25 cellular contexts compared by ENCODE assay signal in genomic region chr5:169458269-169458668, GRCh38.
"Had no signal": no experiment of that assay in that cellular context is flagged by ENCODE, and none has a peak within 500 bp of the region (broad histone marks: within the 10 kb centered on the region; RNA-seq: fewer than 3 reads in every experiment).

No MANE protein-coding gene starts in this region.

- H3K27ac ChIP-seq: adrenal gland, left ventricle myocardium inferior, neutrophil, right lobe of liver, tibial nerve had no signal

- H3K9me3 ChIP-seq: left ventricle myocardium inferior, mucosa of descending colon, neutrophil, right lobe of liver, tibial nerve had no signal

- H3K27me3 ChIP-seq: adrenal gland, neutrophil, right lobe of liver, tibial nerve had no signal

- DNase-seq: activated CD4-positive, alpha-beta T cell treated with anti-CD3 and anti-CD28 coated beads for 4 hours; activated CD4-positive, alpha-beta T cell treated with anti-CD3 and anti-CD28 coated beads, Interleukin-2, amount 50 U/mL, for 4 hours; activated CD8-positive, alpha-beta memory T cell treated with anti-CD3 and anti-CD28 coated beads, Interleukin-2, amount 50 U/mL, for 4 hours; activated effector memory CD4-positive, alpha-beta T cell treated with anti-CD3 and anti-CD28 coated beads, Interleukin-2, amount 50 U/mL, for 16 hours; activated naive CD4-positive, alpha-beta T cell treated with anti-CD3 and anti-CD28 coated beads for 36 hours; activated naive CD8-positive, alpha-beta T cell treated with anti-CD3 and anti-CD28 coated beads for 36 hours; activated T-cell treated with anti-CD3 and anti-CD28 coated beads, Interleukin-2, amount 50 U/mL, for 1 hour; adrenal gland; aorta; caudate nucleus; cortex of kidney; head of caudate nucleus; hippocampal formation; left ventricle myocardium inferior; mucosa of descending colon; right lobe of liver; stimulated activated CD4-positive, alpha-beta T cell treated with anti-CD3 and anti-CD28 coated beads, Interleukin-2, amount 100 ng/mL, for 48 hours; stimulated activated naive CD4-positive, alpha-beta T cell treated with Interleukin-2 at 50 U/mL for 16 hours had no signal

- H3K36me3 Mint-ChIP-seq: activated naive CD8-positive, alpha-beta T cell treated with anti-CD3 and anti-CD28 coated beads for 36 hours; brain; natural killer cell treated with Interleukin-12 subunit alpha and Interleukin-12 subunit beta and Interleukin-15 and Interleukin-18, amount 100 ng/mL, for 72 hours had no signal

- H3K4me1 ChIP-seq: adrenal gland, left ventricle myocardium inferior, right lobe of liver, tibial nerve had no signal

- H3K27ac Mint-ChIP-seq: activated naive CD4-positive, alpha-beta T cell treated with anti-CD3 and anti-CD28 coated beads for 36 hours; activated naive CD8-positive, alpha-beta T cell treated with anti-CD3 and anti-CD28 coated beads for 36 hours; activated T-helper 1 cell treated with anti-CD3 and anti-CD28 coated beads, Interleukin-12 subunit alpha, Interleukin-12 subunit beta, Interleukin-2, Interleukin-4 antibody, amounts not matched to agents 30 ng/mL and 10 ng/mL and 1 ng/mL, durations not matched to agents 14 hours and 24 hours and 36 hours; brain; natural killer cell treated with Interleukin-12 subunit alpha and Interleukin-12 subunit beta and Interleukin-15 and Interleukin-18, amount 100 ng/mL, for 72 hours; T-helper 2 cell treated with Interferon-gamma antibody and Interleukin-4, amounts not matched to agents 5 μg/mL and 100 μg/mL, for 36 hours had no signal

- H3K4me1 Mint-ChIP-seq: activated naive CD8-positive, alpha-beta T cell treated with anti-CD3 and anti-CD28 coated beads for 36 hours had no signal

- H3K4me3 Mint-ChIP-seq: activated naive CD4-positive, alpha-beta T cell treated with anti-CD3 and anti-CD28 coated beads for 36 hours; activated naive CD8-positive, alpha-beta T cell treated with anti-CD3 and anti-CD28 coated beads for 36 hours; activated T-helper 1 cell treated with anti-CD3 and anti-CD28 coated beads, Interleukin-12 subunit alpha, Interleukin-12 subunit beta, Interleukin-2, Interleukin-4 antibody, amounts not matched to agents 30 ng/mL and 10 ng/mL and 1 ng/mL, durations not matched to agents 14 hours and 24 hours and 36 hours; brain; natural killer cell treated with Interleukin-12 subunit alpha and Interleukin-12 subunit beta and Interleukin-15 and Interleukin-18, amount 100 ng/mL, for 72 hours; T-helper 2 cell treated with Interferon-gamma antibody and Interleukin-4, amounts not matched to agents 5 μg/mL and 100 μg/mL, for 36 hours had no signal

- H3K36me3 ChIP-seq: adrenal gland, left ventricle myocardium inferior, neutrophil, right lobe of liver, tibial nerve had no signal

- H3K4me3 ChIP-seq: adrenal gland, left ventricle myocardium inferior, lung, mucosa of descending colon, right lobe of liver, tibial nerve had no signal

- H3K9me3 Mint-ChIP-seq: activated naive CD4-positive, alpha-beta T cell treated with anti-CD3 and anti-CD28 coated beads for 36 hours; activated naive CD8-positive, alpha-beta T cell treated with anti-CD3 and anti-CD28 coated beads for 36 hours; activated T-helper 1 cell treated with anti-CD3 and anti-CD28 coated beads, Interleukin-12 subunit alpha, Interleukin-12 subunit beta, Interleukin-2, Interleukin-4 antibody, amounts not matched to agents 30 ng/mL and 10 ng/mL and 1 ng/mL, durations not matched to agents 14 hours and 24 hours and 36 hours; natural killer cell treated with Interleukin-12 subunit alpha and Interleukin-12 subunit beta and Interleukin-15 and Interleukin-18, amount 100 ng/mL, for 72 hours; T-helper 2 cell treated with Interferon-gamma antibody and Interleukin-4, amounts not matched to agents 5 μg/mL and 100 μg/mL, for 36 hours had no signal
